ENCODE assay signal across 17 cellular contexts in genomic region chr12:60522684-60523083, GRCh38.
DNase-seq lines count a peak whose midpoint lies in the region; ATAC-seq and TF ChIP-seq lines count a peak whose summit lies in the region.
"Had no signal": no experiment of that assay in that cellular context is flagged by ENCODE, and none has a peak within 500 bp of the region (broad histone marks: within the 10 kb centered on the region; RNA-seq: fewer than 3 reads in every experiment).

No MANE protein-coding gene starts in this region.

- peak; percentile 36 for DNase-seq in NCI-H1105 treated with DMSO at 0.1 percent for 48 hours (lab: John Stamatoyannopoulos, UW)
- no peak for DNase-seq in NCI-H1105 (lab: John Stamatoyannopoulos, UW)
- DNase-seq in medulla oblongata (ENCODE audit: extremely low spot score): peak; percentile 82
- DNase-seq in superior temporal gyrus (ENCODE audit: extremely low spot score): peak; percentile 74
- DNase-seq in NCI-H2227 treated with DMSO at 0.1 percent for 48 hours (lab: John Stamatoyannopoulos, UW): no peak
- DNase-seq in NCI-H526 (lab: John Stamatoyannopoulos, UW): no peak
- DNase-seq: 8988T, HFFc6, IMR-90, Karpas-422, NCI-H1417, NCI-H187 treated with DMSO at 0.1 percent for 48 hours, NCI-H524, Peyer's patch had no signal

- peaks cover 3% of the 10 kb centered on the region for H3K27me3 Mint-ChIP-seq in brain

- peaks cover 20% of the 10 kb centered on the region for H3K4me1 Mint-ChIP-seq in brain

- H3K36me3 Mint-ChIP-seq in brain: no peaks in the 10 kb centered on the region

- H3K4me3 Mint-ChIP-seq in brain: peak overlapping the region in 2 of 5 experiments; percentile 34 to 72
- H3K4me3 Mint-ChIP-seq: HFFc6 had no signal

- peaks cover 0 to 4% (median 1%) of the 10 kb centered on the region in 5 experiments for H3K9me3 Mint-ChIP-seq in brain
- H3K9me3 Mint-ChIP-seq: HFFc6 had no signal

- ATAC-seq in HG03439 (IDR thresholded peaks at IDR 0.05; ENCODE audit: unreplicated experiment): no peak
- ATAC-seq: Right ventricle myocardium inferior had no signal

- no peak for TF ChIP-seq CTCF in brain (conservative IDR thresholded peaks at IDR 0.05)

- peak overlapping the region in 3 of 5 experiments; percentile 52 to 66 (median 57) for H3K27ac Mint-ChIP-seq in brain
- H3K27ac Mint-ChIP-seq: HFFc6 had no signal

Comparison
In these comparisons a context has a peak if more than half of its experiments do, and no peak if none do; other contexts are left out.
1. DNase-seq: peak in NCI-H1105 treated with DMSO at 0.1 percent for 48 hours (single experiment), medulla oblongata (single experiment) and superior temporal gyrus (single experiment); none in NCI-H1105 (single experiment), NCI-H2227 treated with DMSO at 0.1 percent for 48 hours (single experiment) and NCI-H526 (0 of 2).